ENCODE assay signal across 18 cellular contexts in the genomic region with DNA sequence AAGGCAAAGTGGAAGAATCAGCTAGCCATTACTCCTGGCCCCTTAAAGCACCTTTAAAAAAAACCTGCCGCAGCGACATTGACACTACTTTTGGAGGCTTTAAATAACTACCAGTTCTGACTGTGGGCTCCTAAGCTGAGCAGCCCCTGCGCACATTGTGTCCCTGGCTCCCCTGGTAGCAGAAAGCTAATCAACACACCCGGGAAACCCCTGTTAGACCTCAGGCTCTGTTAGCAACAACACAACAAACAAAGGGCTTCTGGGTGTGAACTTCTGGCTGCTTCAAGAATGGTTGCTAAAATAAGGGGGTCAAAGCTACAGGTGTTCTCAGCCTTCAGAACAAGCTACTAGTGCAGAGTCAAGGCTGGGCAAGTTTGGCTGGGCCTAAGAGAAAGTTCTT.
A peak's percentile ranks its signal among the peaks of the same experiment; 100 is the strongest.
DNase-seq lines count a peak whose midpoint lies in the region; ATAC-seq, FAIRE-seq and TF ChIP-seq lines count a peak whose summit lies in the region.
"Had no signal": no experiment of that assay in that cellular context is flagged by ENCODE, and none has a peak within 500 bp of the region (broad histone marks: within the 10 kb centered on the region; RNA-seq: fewer than 3 reads in every experiment).

No MANE protein-coding gene starts in this region.

- DNase-seq in left cardiac atrium (peak; percentile 27), left ventricle myocardium inferior (no peak), K562 (ENCODE audit: extremely low read depth in 1 of 4, low spot score in 3 of 4) (no peak), left kidney (ENCODE audit: low read depth, low spot score) (peak; percentile 7), AG08395 (ENCODE audit: low spot score) (no peak)
- no peak for DNase-seq in activated naive CD4-positive, alpha-beta T cell treated with anti-CD3 and anti-CD28 coated beads, Interleukin-2, amount 10 ng/mL, durations not matched to agents 7 days and 5 days
- DNase-seq: BE2C; CD4-positive, alpha-beta memory T cell; DMS153; DMS79; IMR-90; KBM-7 had no signal

- no peak overlapping the region for H3K4me3 Mint-ChIP-seq in activated naive CD4-positive, alpha-beta T cell treated with anti-CD3 and anti-CD28 coated beads, Interleukin-2, amount 10 ng/mL, durations not matched to agents 7 days and 5 days
- H3K4me3 Mint-ChIP-seq: CD14-positive monocyte; CD4-positive, alpha-beta memory T cell had no signal

- H4K20me1 ChIP-seq in K562 (replicated peaks; ENCODE audit: control insufficient read depth, insufficient read depth, low read length): no peaks in the 10 kb centered on the region

- TF ChIP-seq RAD21 in K562 (CRISPR knock-in tag; conservative IDR thresholded peaks at IDR 0.05 in 1 of 2, IDR thresholded peaks at IDR 0.05 in 1 of 2): no peak

- no peak for TF ChIP-seq POLR2A in K562 (conservative IDR thresholded peaks at IDR 0.05)

- no peaks in the 10 kb centered on the region for H3K36me3 Mint-ChIP-seq in activated naive CD4-positive, alpha-beta T cell treated with anti-CD3 and anti-CD28 coated beads, Interleukin-2, amount 10 ng/mL, durations not matched to agents 7 days and 5 days
- H3K36me3 Mint-ChIP-seq: CD14-positive monocyte; CD4-positive, alpha-beta memory T cell had no signal

- POLR2A ChIA-PET in K562 (lab: Yijun Ruan, JAX): interaction anchor here (1.1 kb wide), 1 partner anchor 21 kb away, joined by 3 read pairs; no protein-coding TSS in a partner anchor

- peaks cover 10% of the 10 kb centered on the region for H3K4me1 Mint-ChIP-seq in activated naive CD4-positive, alpha-beta T cell treated with anti-CD3 and anti-CD28 coated beads, Interleukin-2, amount 10 ng/mL, durations not matched to agents 7 days and 5 days

- in situ Hi-C loops in K562 (cut with MboI): no loop called here

- no peaks in the 10 kb centered on the region for H3K36me3 ChIP-seq in left ventricle myocardium inferior
- no peaks in the 10 kb centered on the region for H3K36me3 ChIP-seq in K562 (ENCODE audit: control insufficient read depth, insufficient read depth, low read length)
- H3K36me3 ChIP-seq: BE2C, HAP-1 had no signal

- FAIRE-seq in K562 (lab: Jason Lieb, UNC): no peak
- FAIRE-seq: GM12878, H1, HTR-8/SVneo had no signal

- TF ChIP-seq CTCF in left ventricle myocardium inferior (IDR thresholded peaks at IDR 0.05; ENCODE audit: borderline replicate concordance) (no peak), K562 (IDR thresholded peaks at IDR 0.05 in 2 of 3, conservative IDR thresholded peaks at IDR 0.05 in 1 of 3; ENCODE audit: insufficient read depth in 2 of 3, low read depth in 1 of 3, low read length in 3 of 3) (no peak)

- H3K9me3 ChIP-seq in left ventricle myocardium inferior (replicated peaks) (no peaks in the 10 kb centered on the region), K562 (replicated peaks; ENCODE audit: control insufficient read depth, insufficient read depth, low read depth, low read length) (no peaks in the 10 kb centered on the region)
- H3K9me3 ChIP-seq: BE2C, HAP-1 had no signal

- CTCF ChIA-PET in K562 (lab: Yijun Ruan, JAX; ENCODE audit: low intra/inter-chr PET ratio): no interaction called here
- CTCF ChIA-PET in activated naive CD4-positive, alpha-beta T cell treated with anti-CD3 and anti-CD28 coated beads, Interleukin-2, amount 10 ng/mL, durations not matched to agents 7 days and 5 days (lab: Charles Lee): interaction anchor here (0.8 to 0.9 kb wide), 2 partner anchors 72 to 112 kb away, joined by 3 to 4 read pairs; no protein-coding TSS in a partner anchor

- no peak for TF ChIP-seq EP300 in K562 (IDR thresholded peaks at IDR 0.05; ENCODE audit: low read length)

- WGBS in K562 (ENCODE audit: insufficient coverage, low coverage, missing lambda C conversion rate): 34% methylated on average over 4 of the region's 4 CpGs

- H3K79me2 ChIP-seq in K562 (ENCODE audit: control insufficient read depth, insufficient read depth, low read length): no peaks in the 10 kb centered on the region

- H3K27ac Mint-ChIP-seq in activated naive CD4-positive, alpha-beta T cell treated with anti-CD3 and anti-CD28 coated beads, Interleukin-2, amount 10 ng/mL, durations not matched to agents 7 days and 5 days: no peak overlapping the region
- H3K27ac Mint-ChIP-seq: CD4-positive, alpha-beta memory T cell had no signal

- no peak overlapping the region for H3K4me3 ChIP-seq in left ventricle myocardium inferior
- no peak overlapping the region for H3K4me3 ChIP-seq in K562
- H3K4me3 ChIP-seq: GM12878, HAP-1 had no signal

- peak overlapping the region; percentile 61; the same call in 1 of the 2 replicates for H2AFZ ChIP-seq in K562 (ENCODE audit: low read depth, low read length)

- H3K4me1 ChIP-seq in left ventricle myocardium inferior: peaks cover 30% of the 10 kb centered on the region
- peaks cover 0 to 10% of the 10 kb centered on the region in 2 experiments; a peak in 2 of 5 replicates for H3K4me1 ChIP-seq in K562 (replicated peaks in 1 of 2; ENCODE audit: control insufficient read depth in 2 of 2, insufficient read depth in 2 of 2, low read length in 2 of 2)
- H3K4me1 ChIP-seq: HAP-1 had no signal

- H3K9ac ChIP-seq in K562 (ENCODE audit: insufficient read depth in 1 of 2, low read depth in 2 of 2, low read length in 2 of 2): no peak overlapping the region

- no peak overlapping the region for H3K4me2 ChIP-seq in K562 (ENCODE audit: insufficient read depth, low read length)

- H3K9me3 Mint-ChIP-seq in activated naive CD4-positive, alpha-beta T cell treated with anti-CD3 and anti-CD28 coated beads, Interleukin-2, amount 10 ng/mL, durations not matched to agents 7 days and 5 days: no peaks in the 10 kb centered on the region
- H3K9me3 Mint-ChIP-seq: CD4-positive, alpha-beta memory T cell had no signal

- intact Hi-C loops in left cardiac atrium (cut with DNase I) (no loop called here), left ventricle myocardium inferior (cut with micrococcal nuclease) (no loop called here), K562 (cut with micrococcal nuclease) (no loop called here)

- no TSS peak for BruUV-seq in K562 (replicated peaks; lab: Mats Ljungman, UMichigan)

- no peaks in the 10 kb centered on the region for H3K27me3 Mint-ChIP-seq in activated naive CD4-positive, alpha-beta T cell treated with anti-CD3 and anti-CD28 coated beads, Interleukin-2, amount 10 ng/mL, durations not matched to agents 7 days and 5 days

- H3K27me3 ChIP-seq in left ventricle myocardium inferior (ENCODE audit: low read depth) (peaks cover 16% of the 10 kb centered on the region), K562 (ENCODE audit: control insufficient read depth in 2 of 2, insufficient read depth in 2 of 2, low read length in 2 of 2) (no peaks in the 10 kb centered on the region)
- H3K27me3 ChIP-seq: BE2C had no signal

- no peaks in the 10 kb centered on the region for H3K9me1 ChIP-seq in K562 (ENCODE audit: control insufficient read depth, insufficient read depth, low read length)

- no peak for ATAC-seq in left cardiac atrium
- no peak for ATAC-seq in K562
- ATAC-seq in HG03108 (IDR thresholded peaks at IDR 0.05; ENCODE audit: unreplicated experiment): no peak
- ATAC-seq: GM12878 had no signal

- H3K27ac ChIP-seq in left ventricle myocardium inferior (replicated peaks) (no peak overlapping the region), K562 (ENCODE audit: extremely low read depth, low read depth, low read length) (no peak overlapping the region)

TF ChIP-seq in K562, 482 proteins besides CTCF, POLR2A, EP300 and RAD21 (continues in another document):
- TF ChIP-seq ZBTB33 (CRISPR knock-in tag; IDR thresholded peaks at IDR 0.05) (no peak), RFX7 (CRISPR knock-in tag; IDR thresholded peaks at IDR 0.05) (no peak), CCNT2 (IDR thresholded peaks at IDR 0.05; ENCODE audit: borderline replicate concordance, extremely low read depth, insufficient read length, low read depth, low read length) (no peak)

Comparison
In these comparisons a context has a peak if more than half of its experiments do, and no peak if none do; other contexts are left out.
1. DNase-seq: peak in left cardiac atrium (single experiment) and left kidney (single experiment); none in left ventricle myocardium inferior (single experiment), K562 (0 of 4), activated naive CD4-positive, alpha-beta T cell treated with anti-CD3 and anti-CD28 coated beads, Interleukin-2, amount 10 ng/mL, durations not matched to agents 7 days and 5 days (single experiment) and AG08395 (single experiment).